10 cellular contexts compared by ENCODE assay signal in the genomic region with DNA sequence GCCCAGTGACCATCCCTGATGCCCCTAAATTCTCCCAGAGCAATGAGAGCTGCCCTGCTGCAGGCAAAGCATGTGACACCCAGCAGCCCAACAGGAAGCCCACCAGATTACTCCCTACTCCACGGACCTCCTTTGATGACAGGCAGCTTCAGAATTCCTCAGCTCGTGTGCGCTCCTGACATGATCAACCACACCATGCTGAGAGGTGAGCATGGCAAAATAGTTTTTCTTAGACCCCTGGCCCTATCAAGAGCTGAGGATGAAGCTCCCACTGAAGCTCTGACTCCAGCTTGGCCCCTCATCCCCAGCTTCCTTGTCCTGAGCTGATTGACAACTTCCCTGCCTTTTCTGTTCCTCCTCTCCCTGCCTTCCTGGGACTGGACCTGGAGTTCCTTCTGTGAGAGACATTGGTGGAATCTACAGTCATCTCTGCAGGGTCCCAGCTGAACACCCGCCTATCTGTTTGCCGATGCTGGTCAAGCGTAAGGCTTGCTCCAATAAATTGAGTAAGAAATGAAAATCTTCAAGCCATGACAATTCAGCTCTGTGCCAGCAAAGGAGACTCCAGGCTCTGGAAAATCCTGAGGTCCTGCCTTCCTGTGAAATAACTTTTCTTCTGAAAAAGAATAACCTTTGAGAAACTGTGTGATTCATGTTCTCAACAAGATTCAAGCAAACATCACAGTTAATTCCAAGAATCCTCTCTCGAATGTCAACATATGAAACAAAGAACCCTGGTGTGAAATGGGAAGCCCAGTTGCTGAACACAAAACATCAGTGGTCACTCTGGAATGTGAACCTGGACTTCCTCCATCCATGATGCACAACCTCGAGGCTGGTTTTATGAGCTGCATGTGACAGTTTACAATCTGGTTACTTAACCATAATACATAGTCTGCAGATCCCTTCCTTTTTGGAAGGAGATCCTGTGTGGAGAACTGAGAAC.
DNase-seq lines count a peak whose midpoint lies in the region; ATAC-seq and TF ChIP-seq lines count a peak whose summit lies in the region.
"Had no signal": no experiment of that assay in that cellular context is flagged by ENCODE, and none has a peak within 500 bp of the region (broad histone marks: within the 10 kb centered on the region; RNA-seq: fewer than 3 reads in every experiment).

No MANE protein-coding gene starts in this region.

- TF ChIP-seq CTCF in AG04450 (IDR thresholded peaks at IDR 0.05; ENCODE audit: low read depth, low read length) (no peak), LNCaP clone FGC (IDR thresholded peaks at IDR 0.05; ENCODE audit: control insufficient read depth, extremely low read depth, insufficient read depth) (no peak)

- CTCF ChIA-PET in AG04450 (lab: Charles Lee), result interaction anchor here (0.5 to 2.2 kb wide), 4 partner anchors 13 to 294 kb away, joined by 3 to 9 read pairs (median 4); no protein-coding TSS in a partner anchor

- ATAC-seq in GM19455 (IDR thresholded peaks at IDR 0.05; ENCODE audit: unreplicated experiment), result no peak

- no peaks in the 10 kb centered on the region for H3K27me3 ChIP-seq in AG04450 (ENCODE audit: control insufficient read depth, insufficient read depth, low read length)

- DNase-seq in AG04450 (ENCODE audit: low read depth, low spot score), result peak; percentile 90
- peak; percentile 51 for DNase-seq in LNCaP clone FGC (ENCODE audit: low read depth)
- DNase-seq in cerebellar cortex (ENCODE audit: low spot score), result peak; percentile 18
- DNase-seq in medulla oblongata (ENCODE audit: extremely low spot score), result peak; percentile 5
- DNase-seq in NCI-H82 treated with DMSO at 0.1 percent for 48 hours (lab: John Stamatoyannopoulos, UW; ENCODE audit: unreplicated experiment), result no peak
- no peak for DNase-seq in GOT3 (lab: John Stamatoyannopoulos, UW)
- DNase-seq in stimulated activated CD4-positive, alpha-beta T cell treated with anti-CD3 and anti-CD28 coated beads, Interleukin-1b, Interleukin-23, amount 100 ng/mL, for 48 hours, result no peak
- DNase-seq: lower lobe of right lung; stimulated activated CD4-positive, alpha-beta T cell treated with anti-CD3 and anti-CD28 coated beads, Interleukin-2, amount 100 ng/mL, for 48 hours had no signal

- peaks cover 8% of the 10 kb centered on the region; the same call in 1 of the 2 replicates for H3K9me3 ChIP-seq in AG04450 (ENCODE audit: control insufficient read depth, insufficient read depth, low read length)
- H3K9me3 ChIP-seq: lower lobe of right lung had no signal

- POLR2A ChIA-PET in AG04450 (lab: Yijun Ruan, JAX), result interaction anchor here (0.6 to 1.6 kb wide), 4 partner anchors 18 to 198 kb away, joined by 3 to 7 read pairs (median 3); no protein-coding TSS in a partner anchor

- H3K4me3 ChIP-seq in AG04450 (ENCODE audit: low read depth, low read length) (no peak overlapping the region), LNCaP clone FGC (ENCODE audit: low read depth, low read length) (no peak overlapping the region)
- H3K4me3 ChIP-seq: lower lobe of right lung had no signal

- H3K27ac ChIP-seq in AG04450 (ENCODE audit: low read depth, low read length), result peak overlapping the region; percentile 78
- H3K27ac ChIP-seq: lower lobe of right lung had no signal

Comparison
In these comparisons a context has a peak if more than half of its experiments do, and no peak if none do; other contexts are left out.
1. DNase-seq: peak in AG04450 (single experiment), LNCaP clone FGC (single experiment), cerebellar cortex (single experiment) and medulla oblongata (single experiment); none in NCI-H82 treated with DMSO at 0.1 percent for 48 hours (single experiment), GOT3 (single experiment) and stimulated activated CD4-positive, alpha-beta T cell treated with anti-CD3 and anti-CD28 coated beads, Interleukin-1b, Interleukin-23, amount 100 ng/mL, for 48 hours (single experiment).